1 cellular context compared by ENCODE assay signal in genomic region chr13:83151308-83151660, GRCh38.
TF ChIP-seq lines count a peak whose summit lies in the region.

No MANE protein-coding gene starts in this region.

TF ChIP-seq in SK-N-SH treated with all-trans-retinoic acid at 6 μM for 48 hours, 23 proteins besides CTCF, POLR2A, EP300 and RAD21 (continued from another document):
- TF ChIP-seq TSHZ2 (CRISPR knock-in tag; IDR thresholded peaks at IDR 0.05) (no peak), CSRNP3 (CRISPR knock-in tag; IDR thresholded peaks at IDR 0.05) (no peak), ZNF8 (CRISPR knock-in tag; IDR thresholded peaks at IDR 0.05) (no peak), ZFP30 (CRISPR knock-in tag; IDR thresholded peaks at IDR 0.05) (no peak), ZNF70 (CRISPR knock-in tag; IDR thresholded peaks at IDR 0.05) (no peak), ZNF565 (CRISPR knock-in tag; conservative IDR thresholded peaks at IDR 0.05; ENCODE audit: low read depth) (no peak)
TF ChIP-seq in SK-N-SH treated with all-trans-retinoic acid at 6 μM for 48 hours: peak in this region for 0.
